1 cellular context compared by ENCODE assay signal in the genomic region with DNA sequence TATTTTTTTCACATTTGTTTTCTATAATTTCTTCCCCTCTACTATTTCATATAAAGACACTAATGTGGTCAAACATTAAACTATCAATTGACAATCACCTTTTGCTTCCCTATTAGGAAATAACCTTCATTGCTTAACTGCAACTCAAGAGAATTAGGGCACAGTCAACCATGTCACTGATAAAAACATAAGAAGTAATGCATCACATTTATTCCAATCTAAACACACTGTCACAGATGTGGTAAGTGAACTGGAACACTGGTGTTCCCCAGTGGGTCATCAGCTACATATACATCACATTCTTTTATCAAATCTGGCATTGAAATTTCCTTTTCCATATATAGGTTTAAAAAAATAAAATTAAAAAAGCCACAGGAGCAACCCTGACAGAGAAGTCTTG.
TF ChIP-seq lines count a peak whose summit lies in the region.

No MANE protein-coding gene starts in this region.

TF ChIP-seq in endothelial cell of umbilical vein, 7 proteins besides CTCF, POLR2A, EP300 and RAD21 (continued from another document):
- TF ChIP-seq FOS (IDR thresholded peaks at IDR 0.05; ENCODE audit: borderline replicate concordance, insufficient read depth, low read length): no peak
- TF ChIP-seq, protein P1, sequence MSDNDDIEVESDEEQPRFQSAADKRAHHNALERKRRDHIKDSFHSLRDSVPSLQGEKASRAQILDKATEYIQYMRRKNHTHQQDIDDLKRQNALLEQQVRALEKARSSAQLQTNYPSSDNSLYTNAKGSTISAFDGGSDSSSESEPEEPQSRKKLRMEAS (IDR thresholded peaks at IDR 0.05; ENCODE audit: insufficient read depth, insufficient read length): no peak
- no peak for TF ChIP-seq JUN (IDR thresholded peaks at IDR 0.05; ENCODE audit: borderline replicate concordance, insufficient read depth, insufficient read length, low read depth)
TF ChIP-seq in endothelial cell of umbilical vein: peak in this region for 0.
